35 cellular contexts compared by ENCODE assay signal in genomic region chr4:74790652-74791051, GRCh38.
"Had no signal": no experiment of that assay in that cellular context is flagged by ENCODE, and none has a peak within 500 bp of the region (broad histone marks: within the 10 kb centered on the region; RNA-seq: fewer than 3 reads in every experiment).

No MANE protein-coding gene starts in this region.

- DNase-seq: Karpas-422, Kasumi-1, KG1, MG63, MM.1S, MV-4-11, NCI-H1048, NCI-H1092, NCI-H1092 treated with DMSO at 0.1 percent for 48 hours, NCI-H1105, NCI-H1105 treated with DMSO at 0.1 percent for 48 hours, NCI-H1417, NCI-H1417 treated with DMSO at 0.1 percent for 48 hours, NCI-H1436, NCI-H1436 treated with DMSO at 0.1 percent for 48 hours, NCI-H146, NCI-H1694, NCI-H1694 treated with DMSO at 0.1 percent for 48 hours, NCI-H187, NCI-H187 treated with DMSO at 0.1 percent for 48 hours, NCI-H1930, NCI-H2029, NCI-H2029 treated with DMSO at 0.1 percent for 48 hours, NCI-H2081, NCI-H2081 treated with DMSO at 0.1 percent for 48 hours, NCI-H2107, NCI-H2171, NCI-H2171 treated with DMSO at 0.1 percent for 48 hours, NCI-H2227 treated with DMSO at 0.1 percent for 48 hours, NCI-H226, NCI-H345, NCI-H446, NCI-H446 treated with DMSO at 0.1 percent for 48 hours, NCI-H510A had no signal

- H3K36me3 ChIP-seq: MG63 had no signal

- H3K4me3 ChIP-seq: MG63 had no signal

- H3K4me2 ChIP-seq: KMS-11 had no signal

- H3K9ac ChIP-seq: KMS-11 had no signal

- H3K9me3 ChIP-seq: MG63 had no signal

- H3K27ac ChIP-seq: KMS-11 had no signal

- H3K27me3 ChIP-seq: MG63 had no signal
